In genomic region chr2:98412751-98413445, GRCh38 we compare ENCODE assay signal across 8 cellular contexts. TPM values are rescaled to one million over a fixed set of nuclear protein-coding genes. Genes with fewer than 3 reads are reported as not detected.
DNase-seq lines count a peak whose midpoint lies in the region; ATAC-seq, FAIRE-seq and TF ChIP-seq lines count a peak whose summit lies in the region.

No MANE protein-coding gene starts in this region.

- H3K79me2 ChIP-seq in mammary epithelial cell (ENCODE audit: insufficient read depth, low read length) (no peaks in the 10 kb centered on the region), HepG2 (ENCODE audit: insufficient read depth, low read length) (no peaks in the 10 kb centered on the region)

- BruUV-seq in mammary epithelial cell (replicated peaks; lab: Mats Ljungman, UMichigan): no TSS peak
- BruUV-seq in HepG2 (replicated peaks; lab: Mats Ljungman, UMichigan): no TSS peak

- in situ Hi-C loops in mammary epithelial cell (cut with MboI; ENCODE audit: low sequenced_read_pairs in 2 of 2) (loop anchor here (25.0 kb wide), 2 partner anchors 174 to 649 kb away; no protein-coding TSS in a partner anchor), HepG2 (cut with HindIII; ENCODE audit: extremely low pct_ligation_motif_present, low pct_unique_long_range_greater_than_20kb) (loop anchor here (5.0 to 25.0 kb wide), 2 partner anchors 189 to 424 kb away; no protein-coding TSS in a partner anchor)

- TF ChIP-seq RAD21 in HepG2 (CRISPR knock-in tag; IDR thresholded peaks at IDR 0.05): peak; percentile 65

- peaks cover 4% of the 10 kb centered on the region for H3K9me3 ChIP-seq in mammary epithelial cell (replicated peaks; ENCODE audit: insufficient read depth, low read length)
- peaks cover 11% of the 10 kb centered on the region; the same call in 1 of the 2 replicates for H3K9me3 ChIP-seq in HepG2 (ENCODE audit: low read length)

- H3K9ac ChIP-seq in mammary epithelial cell (ENCODE audit: insufficient read depth, low read length): no peak overlapping the region
- no peak overlapping the region for H3K9ac ChIP-seq in HepG2 (ENCODE audit: insufficient read depth, low read depth, low read length)

- no peaks in the 10 kb centered on the region for H3K36me3 ChIP-seq in mammary epithelial cell (ENCODE audit: insufficient read depth, low read length)
- H3K36me3 ChIP-seq in HepG2 (replicated peaks in 1 of 2; ENCODE audit: control insufficient read depth in 1 of 2, insufficient read depth in 2 of 2, low read length in 2 of 2): no peaks in the 10 kb centered on the region

- ATAC-seq in HG02763 (IDR thresholded peaks at IDR 0.05; ENCODE audit: unreplicated experiment): peak; percentile 60
- ATAC-seq in HepG2: peak; percentile 91
- no peak for ATAC-seq in HG02840 (IDR thresholded peaks at IDR 0.05; ENCODE audit: low FRiP score, unreplicated experiment)

- H4K20me1 ChIP-seq in mammary epithelial cell (ENCODE audit: insufficient read depth, low read length): no peaks in the 10 kb centered on the region
- H4K20me1 ChIP-seq in HepG2 (ENCODE audit: insufficient read depth, low read length): no peaks in the 10 kb centered on the region

- DNase-seq in GF-D8 (lab: John Stamatoyannopoulos, UW) (peak; percentile 9), NCI-H2107 treated with DMSO at 0.1 percent for 48 hours (lab: John Stamatoyannopoulos, UW; ENCODE audit: unreplicated experiment) (peak; percentile 50), mammary epithelial cell (peak; percentile 41), HepG2 (ENCODE audit: low spot score) (peak; percentile 77)
- peak; percentile 8 for DNase-seq in stimulated activated CD8-positive, alpha-beta memory T cell treated with anti-CD3 and anti-CD28 coated beads, Interleukin-12 subunit alpha, Interleukin-12 subunit beta, amount 100 ng/mL, for 4 hours (ENCODE audit: low read depth)

- CTCF ChIA-PET in mammary epithelial cell (lab: Charles Lee; ENCODE audit: low non-redundant PET): no interaction called here
- CTCF ChIA-PET in HepG2 (lab: Yijun Ruan, JAX; ENCODE audit: low intra/inter-chr PET ratio, low total read pairs): interaction anchor here (1.4 to 2.9 kb wide), 4 partner anchors 105 to 653 kb away, joined by 4 to 20 read pairs (median 10); no protein-coding TSS in a partner anchor

- H3K27me3 ChIP-seq in mammary epithelial cell (ENCODE audit: insufficient read depth, low read length): no peaks in the 10 kb centered on the region
- no peaks in the 10 kb centered on the region; a peak in 1 of 5 replicates for H3K27me3 ChIP-seq in HepG2 (ENCODE audit: control insufficient read depth in 1 of 2, insufficient read depth in 2 of 2, low read length in 2 of 2)

- FAIRE-seq in HepG2 (lab: Jason Lieb, UNC): peak; percentile 89

- H3K4me1 ChIP-seq in mammary epithelial cell (ENCODE audit: insufficient read depth, low read length) (no peaks in the 10 kb centered on the region), HepG2 (ENCODE audit: insufficient read depth, low read length) (peaks cover 10% of the 10 kb centered on the region; the same call in 1 of the 2 replicates)

- TF ChIP-seq POLR2A in HepG2 (IDR thresholded peaks at IDR 0.05; ENCODE audit: insufficient read depth in 1 of 2, low read depth in 2 of 2, low read length in 2 of 2): no peak

- no peak overlapping the region for H3K4me2 ChIP-seq in mammary epithelial cell (ENCODE audit: insufficient read depth, low read depth, low read length)
- peak overlapping the region; percentile 55 for H3K4me2 ChIP-seq in HepG2 (ENCODE audit: low read depth, low read length)

- H3K4me3 ChIP-seq in mammary epithelial cell (replicated peaks in 1 of 3; ENCODE audit: insufficient read depth in 1 of 3, low read depth in 2 of 3, low read length in 3 of 3): no peak overlapping the region
- H3K4me3 ChIP-seq in HepG2 (replicated peaks in 1 of 3; ENCODE audit: insufficient read depth in 1 of 3, low read depth in 2 of 3, low read length in 3 of 3): no peak overlapping the region

- intact Hi-C loops in mammary epithelial cell (cut with micrococcal nuclease) (loop anchor here (1.0 to 2.0 kb wide), 6 partner anchors 70 to 653 kb away; partner anchors contain the start of genes COA5 and UNC50), HepG2 (cut with micrococcal nuclease; ENCODE audit: unreplicated experiment) (loop anchor here (1.0 kb wide), 2 partner anchors 105 to 653 kb away; no protein-coding TSS in a partner anchor)

- dilution Hi-C loops in mammary epithelial cell (cut with HindIII; ENCODE audit: low sequenced_read_pairs): loop anchor here (25.0 kb wide), 1 partner anchor 174 kb away; no protein-coding TSS in a partner anchor

- 47% methylated on average over 5 of the region's 5 CpGs for WGBS in mammary epithelial cell (ENCODE audit: low coverage, missing lambda C conversion rate)
- WGBS in HepG2 (ENCODE audit: low lambda C conversion rate): 10% methylated on average over 5 of the region's 5 CpGs

- POLR2A ChIA-PET in HepG2 (lab: Yijun Ruan, JAX): no interaction called here

- peak; percentile 80 for TF ChIP-seq CTCF in VCaP (conservative IDR thresholded peaks at IDR 0.05)
- TF ChIP-seq CTCF in mammary epithelial cell (conservative IDR thresholded peaks at IDR 0.05 in 1 of 2, IDR thresholded peaks at IDR 0.05 in 1 of 2; ENCODE audit: extremely low read depth in 1 of 2, insufficient read depth in 1 of 2, low read depth in 1 of 2, low read length in 2 of 2): peak; percentile 39 to 73
- peak; percentile 83 for TF ChIP-seq CTCF in HepG2 (CRISPR knock-in tag; IDR thresholded peaks at IDR 0.05)

- H2AFZ ChIP-seq in mammary epithelial cell (ENCODE audit: low read depth, low read length) (no peak overlapping the region), HepG2 (ENCODE audit: low read length) (no peak overlapping the region)

- TF ChIP-seq EP300 in HepG2 (IDR thresholded peaks at IDR 0.05; ENCODE audit: low read depth in 2 of 2, low read length in 2 of 2) (no peak), HepG2 (CRISPR knock-in tag; IDR thresholded peaks at IDR 0.05; ENCODE audit: borderline replicate concordance) (no peak)

- H3K27ac ChIP-seq in VCaP (no peak overlapping the region), mammary epithelial cell (ENCODE audit: insufficient read depth, low read depth, low read length) (no peak overlapping the region), HepG2 (ENCODE audit: extremely low read length, insufficient read depth, low read length) (no peak overlapping the region)

TF ChIP-seq in HepG2, 621 proteins besides CTCF, POLR2A, EP300 and RAD21 (continues in another document):
- TF ChIP-seq NAIF1 (CRISPR knock-in tag; IDR thresholded peaks at IDR 0.05; ENCODE audit: borderline replicate concordance): no peak
- no peak for TF ChIP-seq YEATS4 (CRISPR knock-in tag; IDR thresholded peaks at IDR 0.05; ENCODE audit: borderline replicate concordance)
- 0 out of 2 replicates have a peak, but pooled peaks have one; percentile 36 for TF ChIP-seq SOX5 (CRISPR knock-in tag; IDR thresholded peaks at IDR 0.05; ENCODE audit: borderline replicate concordance)
- TF ChIP-seq NR2F1 (CRISPR knock-in tag; IDR thresholded peaks at IDR 0.05): peak; percentile 95 to 96
- TF ChIP-seq KAT8 (CRISPR knock-in tag; IDR thresholded peaks at IDR 0.05): peak; percentile 26; the same call in 1 of the 2 replicates
- TF ChIP-seq PITX1 (CRISPR knock-in tag; IDR thresholded peaks at IDR 0.05): peak; percentile 49; the same call in 1 of the 2 replicates
- TF ChIP-seq RARA (CRISPR knock-in tag; IDR thresholded peaks at IDR 0.05): peak; percentile 56

RNA-seq across cellular contexts. Expression of gene INPP4A, which starts 31.8 kb away (rescaled TPM):
- total RNA-seq in mammary epithelial cell (10 to 100 TPM; 26.3 to 36.5 TPM), HepG2 (2016; rRNA removed; fragmentation: Illumina TruSeq; extraction: Trizol) (7.9 and 10.9 TPM in 2 replicates)
- polyA plus RNA-seq in mammary epithelial cell (10.1 TPM), HepG2 (2011; rRNA removed) (10.1 and 14.2 TPM in 2 replicates)
- 25.8 TPM for polyA minus RNA-seq in mammary epithelial cell
- 1.4 and 2.1 TPM in 2 replicates for total RNA-seq in HepG2 (2016; cell fraction: cytosol; rRNA removed; fragmentation: Illumina TruSeq; extraction: Trizol; ENCODE audit: low read depth)
- total RNA-seq in HepG2 (2016; cell fraction: insoluble cytoplasmic fraction; rRNA removed; fragmentation: Illumina TruSeq; extraction: Trizol): 7.9 and 10.3 TPM in 2 replicates
- 5.0 and 5.2 TPM in 2 replicates for total RNA-seq in HepG2 (2016; cell fraction: membrane; rRNA removed; fragmentation: Illumina TruSeq; extraction: Trizol)
- total RNA-seq in HepG2 (2016; cell fraction: nucleus; rRNA removed; fragmentation: Illumina TruSeq; extraction: Trizol): 15.4 and 17.5 TPM in 2 replicates
- 6.9 and 8.5 TPM in 2 replicates for polyA plus RNA-seq in HepG2 (2011; cell fraction: cytosol; rRNA removed)
- 48.2 and 51.5 TPM in 2 replicates for polyA plus RNA-seq in HepG2 (2011; cell fraction: nucleus; rRNA removed)
- polyA plus RNA-seq in HepG2 (2012): 7.2 and 8.8 TPM in 2 replicates
- 0.58 and 0.63 TPM in 2 replicates for polyA plus RNA-seq in HepG2 (2016; cell fraction: cytosol; fragmentation: Illumina TruSeq; extraction: Trizol; ENCODE audit: low read depth)
- polyA plus RNA-seq in HepG2 (2016; cell fraction: insoluble cytoplasmic fraction; fragmentation: Illumina TruSeq; extraction: Trizol; ENCODE audit: low read depth): 4.8 and 5.7 TPM in 2 replicates
- polyA plus RNA-seq in HepG2 (2016; cell fraction: membrane; fragmentation: Illumina TruSeq; extraction: Trizol; ENCODE audit: low read depth): 1.7 and 1.9 TPM in 2 replicates
- 13.1 and 16.7 TPM in 2 replicates for polyA plus RNA-seq in HepG2 (2016; cell fraction: nucleus; fragmentation: Illumina TruSeq; extraction: Trizol; ENCODE audit: insufficient read depth, low read depth)
- polyA minus RNA-seq in HepG2 (2011; rRNA and poly(A)+ RNA removed; ENCODE audit: low replicate concordance): 53.3 and 60.1 TPM in 2 replicates
- polyA minus RNA-seq in HepG2 (2011; cell fraction: cytosol; rRNA and poly(A)+ RNA removed): 8.1 and 11.8 TPM in 2 replicates
- 56.7 and 68.1 TPM in 2 replicates for polyA minus RNA-seq in HepG2 (2011; cell fraction: nucleus; rRNA and poly(A)+ RNA removed)

Comparison
In these comparisons a context has a peak if more than half of its experiments do, and no peak if none do; other contexts are left out.
1. DNase-seq: peak in every context shown above with its lines; median percentile 77 in HepG2; 50 in NCI-H2107 treated with DMSO at 0.1 percent for 48 hours; 41 in mammary epithelial cell; 9 in GF-D8; 8 in stimulated activated CD8-positive, alpha-beta memory T cell treated with anti-CD3 and anti-CD28 coated beads, Interleukin-12 subunit alpha, Interleukin-12 subunit beta, amount 100 ng/mL, for 4 hours.